ENCODE assay signal across 19 cellular contexts in genomic region chr15:92643849-92644815, GRCh38. TPM values are rescaled to one million over a fixed set of nuclear protein-coding genes. Genes with fewer than 3 reads are reported as not detected.
A peak's percentile ranks its signal among the peaks of the same experiment; 100 is the strongest.
DNase-seq lines count a peak whose midpoint lies in the region; ATAC-seq, FAIRE-seq and TF ChIP-seq lines count a peak whose summit lies in the region.
"Had no signal": no experiment of that assay in that cellular context is flagged by ENCODE, and none has a peak within 500 bp of the region (broad histone marks: within the 10 kb centered on the region; RNA-seq: fewer than 3 reads in every experiment).

No MANE protein-coding gene starts in this region.

- peaks cover 90% of the 10 kb centered on the region for H3K79me2 ChIP-seq in endothelial cell of umbilical vein (ENCODE audit: control insufficient read depth, insufficient read depth, low read length)

- H4K20me1 ChIP-seq in endothelial cell of umbilical vein (replicated peaks; ENCODE audit: control insufficient read depth, extremely low read depth, insufficient read depth, low read length): no peaks in the 10 kb centered on the region

- POLR2A ChIA-PET in endothelial cell of umbilical vein (lab: Charles Lee): no interaction called here

- H3K4me1 ChIP-seq in endothelial cell of umbilical vein (ENCODE audit: control insufficient read depth, extremely low read depth, insufficient read depth, low read length) (peaks cover 35% of the 10 kb centered on the region), upper lobe of right lung (no peaks in the 10 kb centered on the region), ascending aorta (no peaks in the 10 kb centered on the region)

- H3K4me2 ChIP-seq in endothelial cell of umbilical vein (ENCODE audit: insufficient read depth, low read length): peak overlapping the region; percentile 19

- no peak for FAIRE-seq in endothelial cell of umbilical vein (lab: Jason Lieb, UNC)
- FAIRE-seq: HTR-8/SVneo had no signal

- no peak for TF ChIP-seq POLR2A in endothelial cell of umbilical vein (IDR thresholded peaks at IDR 0.05; ENCODE audit: low read depth, low read length)

- H3K9ac ChIP-seq in endothelial cell of umbilical vein (replicated peaks; ENCODE audit: extremely low read depth, insufficient read depth, low read length): no peak overlapping the region
- H3K9ac ChIP-seq: GM23248 had no signal

- intact Hi-C loops in endothelial cell of umbilical vein (cut with micrococcal nuclease) (loop anchor here (2.0 kb wide), 1 partner anchor 19 kb away; no protein-coding TSS in a partner anchor), upper lobe of right lung (cut with DNase I) (no loop called here), ascending aorta (cut with DNase I) (no loop called here)

- ATAC-seq in upper lobe of right lung: peak; percentile 27
- ATAC-seq: left ventricle myocardium superior, T-cell had no signal

- dilution Hi-C loops in endothelial cell of umbilical vein (cut with MboI; ENCODE audit: extremely low pct_ligation_motif_present, low sequenced_read_pairs): no loop called here

- BruUV-seq in endothelial cell of umbilical vein (replicated peaks; lab: Mats Ljungman, UMichigan): no TSS peak

- DNase-seq in SIG-M5 treated with dmso at 0.1 percent for 504 hours (lab: John Stamatoyannopoulos, UW; ENCODE audit: unreplicated experiment) (peak; percentile 38), SIG-M5 (lab: John Stamatoyannopoulos, UW) (no peak), NCI-H187 treated with DMSO at 0.1 percent for 48 hours (lab: John Stamatoyannopoulos, UW) (peak; percentile 81), endothelial cell of umbilical vein (ENCODE audit: low read depth, low spot score) (peak; percentile 31), upper lobe of right lung (no peak), ascending aorta (ENCODE audit: low spot score in 2 of 2) (no peak), 8988T (no peak), AG20443 (ENCODE audit: low spot score) (no peak)
- DNase-seq: activated CD4-positive, alpha-beta T cell treated with anti-CD3 and anti-CD28 coated beads, Interleukin-2, amount 10 ng/mL, durations not matched to agents 7 days and 5 days; AML-193; GM23248; hippocampal formation; left ventricle myocardium superior; NCI-H1092; stimulated activated CD4-positive, alpha-beta T cell treated with anti-CD3 and anti-CD28 coated beads, Interleukin-12 subunit alpha, Interleukin-12 subunit beta, amount 100 ng/mL, for 4 hours; stimulated activated CD8-positive, alpha-beta memory T cell treated with anti-CD3 and anti-CD28 coated beads, Interleukin-4, amount 100 ng/mL, for 48 hours; T-cell had no signal

- H3K9me3 ChIP-seq in endothelial cell of umbilical vein (replicated peaks; ENCODE audit: control insufficient read depth, insufficient read depth, low read length) (no peaks in the 10 kb centered on the region), upper lobe of right lung (no peaks in the 10 kb centered on the region), ascending aorta (peaks cover 0 to 9% of the 10 kb centered on the region in 2 donors)

- H3K4me3 ChIP-seq in endothelial cell of umbilical vein (replicated peaks in 1 of 3; ENCODE audit: insufficient read depth in 1 of 3, low read depth in 1 of 3, low read length in 3 of 3): no peak overlapping the region
- H3K4me3 ChIP-seq in upper lobe of right lung: no peak overlapping the region
- no peak overlapping the region for H3K4me3 ChIP-seq in ascending aorta
- H3K4me3 ChIP-seq: GM23248 had no signal

- H3K27me3 ChIP-seq in endothelial cell of umbilical vein (ENCODE audit: control insufficient read depth in 2 of 2, insufficient read depth in 2 of 2, low read length in 2 of 2) (no peaks in the 10 kb centered on the region), upper lobe of right lung (no peaks in the 10 kb centered on the region), ascending aorta (no peaks in the 10 kb centered on the region)

- peak overlapping the region; percentile 72 for H3K27ac ChIP-seq in endothelial cell of umbilical vein (ENCODE audit: insufficient read depth, low read depth, low read length)
- no peak overlapping the region for H3K27ac ChIP-seq in upper lobe of right lung
- no peak overlapping the region for H3K27ac ChIP-seq in ascending aorta
- H3K27ac ChIP-seq: epithelial cell of prostate, GM23248 had no signal

- CTCF ChIA-PET in endothelial cell of umbilical vein (lab: Charles Lee): interaction anchor here (0.7 to 2.1 kb wide), 7 partner anchors 10 to 123 kb away, joined by 3 to 13 read pairs (median 7); partner anchors contain the start of gene FAM174B

- H3K9me1 ChIP-seq in endothelial cell of umbilical vein (replicated peaks; ENCODE audit: control insufficient read depth, extremely low read depth, insufficient read depth, low read length): no peaks in the 10 kb centered on the region

- TF ChIP-seq CTCF in endothelial cell of umbilical vein (IDR thresholded peaks at IDR 0.05; ENCODE audit: extremely low read depth in 1 of 2, insufficient read depth in 1 of 2, low read depth in 1 of 2, low read length in 2 of 2) (no peak), upper lobe of right lung (IDR thresholded peaks at IDR 0.05) (no peak), ascending aorta (IDR thresholded peaks at IDR 0.05) (no peak)

- no peak overlapping the region for H2AFZ ChIP-seq in endothelial cell of umbilical vein (ENCODE audit: low read depth, low read length)
- H2AFZ ChIP-seq: GM23248 had no signal

- H3K36me3 ChIP-seq in endothelial cell of umbilical vein (ENCODE audit: control insufficient read depth in 2 of 2, extremely low read depth in 1 of 2, insufficient read depth in 2 of 2, low read length in 2 of 2): no peaks in the 10 kb centered on the region
- H3K36me3 ChIP-seq in upper lobe of right lung: no peaks in the 10 kb centered on the region
- H3K36me3 ChIP-seq in ascending aorta: no peaks in the 10 kb centered on the region

TF ChIP-seq in endothelial cell of umbilical vein, 7 proteins besides CTCF, POLR2A, EP300 and RAD21:
- TF ChIP-seq JUN (IDR thresholded peaks at IDR 0.05; ENCODE audit: borderline replicate concordance, insufficient read depth, insufficient read length, low read depth) (no peak), GATA2 (IDR thresholded peaks at IDR 0.05; ENCODE audit: insufficient read depth, insufficient read length, low read depth, low read length) (no peak), FOS (IDR thresholded peaks at IDR 0.05; ENCODE audit: borderline replicate concordance, insufficient read depth, low read length) (no peak), MYC (IDR thresholded peaks at IDR 0.05; ENCODE audit: low read depth, low read length) (no peak), EZH2 (IDR thresholded peaks at IDR 0.05; ENCODE audit: borderline replicate concordance, low read depth, low read length, severe bottlenecking) (no peak), MAX (IDR thresholded peaks at IDR 0.05; ENCODE audit: insufficient read depth, insufficient read length) (no peak), POLR2AphosphoS5 (IDR thresholded peaks at IDR 0.05; ENCODE audit: insufficient read depth, low read depth, low read length) (no peak)

RNA-seq across cellular contexts. Expression of gene FAM174B, which starts 11.4 kb away (rescaled TPM):
- total RNA-seq in endothelial cell of umbilical vein (20.0 and 30.2 TPM in 2 replicates), upper lobe of right lung (62.9 TPM), ascending aorta (5.2 TPM)
- 22.9 and 25.9 TPM in 2 replicates for polyA plus RNA-seq in endothelial cell of umbilical vein
- 31.8 and 39.0 TPM in 2 replicates for polyA plus RNA-seq in endothelial cell of umbilical vein (2011; cell fraction: cytosol; rRNA removed)
- 19.9 and 20.4 TPM in 2 replicates for polyA plus RNA-seq in endothelial cell of umbilical vein (2011; cell fraction: nucleus; rRNA removed)
- polyA plus RNA-seq in endothelial cell of umbilical vein (2012): 70.9 and 71.0 TPM in 2 replicates
- 31.3 and 47.8 TPM in 2 replicates for polyA minus RNA-seq in endothelial cell of umbilical vein
- 10.9 TPM for polyA minus RNA-seq in endothelial cell of umbilical vein (2011; cell fraction: cytosol; rRNA and poly(A)+ RNA removed)
- 16.4 and 32.0 TPM in 2 replicates for polyA minus RNA-seq in endothelial cell of umbilical vein (2011; cell fraction: nucleus; rRNA and poly(A)+ RNA removed)

Comparison
In these comparisons a context has a peak if more than half of its experiments do, and no peak if none do; other contexts are left out.
1. DNase-seq: peak in SIG-M5 treated with dmso at 0.1 percent for 504 hours (single experiment), NCI-H187 treated with DMSO at 0.1 percent for 48 hours (single experiment) and endothelial cell of umbilical vein (single experiment); none in SIG-M5 (single experiment), upper lobe of right lung (single experiment), ascending aorta (0 of 2), 8988T (single experiment) and AG20443 (single experiment).